8 cellular contexts compared by ENCODE assay signal in genomic region chr4:39975488-39976089, GRCh38. TPM values are rescaled to one million over a fixed set of nuclear protein-coding genes. Genes with fewer than 3 reads are reported as not detected.
DNase-seq lines count a peak whose midpoint lies in the region; ATAC-seq and TF ChIP-seq lines count a peak whose summit lies in the region.

No MANE protein-coding gene starts in this region.

- CTCF ChIA-PET in Calu3 (lab: Charles Lee), result no interaction called here

- no peak overlapping the region for H2AFZ ChIP-seq in neuron (ENCODE audit: low read depth, low read length)

- H3K4me1 Mint-ChIP-seq in Calu3 (ENCODE audit: low read depth, unreplicated experiment), result peaks cover 15% of the 10 kb centered on the region

- H3K36me3 Mint-ChIP-seq in Calu3 (ENCODE audit: insufficient read depth, unreplicated experiment), result peaks cover 29% of the 10 kb centered on the region

- H3K36me3 ChIP-seq in effector memory CD4-positive, alpha-beta T cell (ENCODE audit: control insufficient read depth, insufficient read depth, low read length), result peaks cover 11% of the 10 kb centered on the region
- peaks cover 31% of the 10 kb centered on the region for H3K36me3 ChIP-seq in neuron (ENCODE audit: insufficient read depth, low read length)

- intact Hi-C loops in Calu3 (cut with micrococcal nuclease; ENCODE audit: unreplicated experiment), result loop anchor here (2.0 kb wide), 1 partner anchor 279 kb away; no protein-coding TSS in a partner anchor

- TSS peak; percentile 49 for BruUV-seq in Calu3 (replicated peaks; lab: Mats Ljungman, UMichigan)

- DNase-seq in Calu3 (no peak), MV-4-11 (lab: John Stamatoyannopoulos, UW) (peak; percentile 18), substantia nigra (lab: John Stamatoyannopoulos, UW) (no peak), cerebellar nuclear complex (lab: John Stamatoyannopoulos, UW) (no peak)
- DNase-seq in effector memory CD4-positive, alpha-beta T cell, result no peak
- no peak for DNase-seq in effector CD8-positive, alpha-beta T cell (lab: John Stamatoyannopoulos, UW)

- H3K27ac ChIP-seq in effector memory CD4-positive, alpha-beta T cell (ENCODE audit: insufficient read depth, low read length, poor library complexity, severe bottlenecking), result peak overlapping the region; percentile 90
- no peak overlapping the region for H3K27ac ChIP-seq in substantia nigra (ENCODE audit: low read depth, low read length, poor library complexity, severe bottlenecking)

- peak overlapping the region; percentile 71 for H3K4me3 Mint-ChIP-seq in Calu3 (ENCODE audit: low read depth, unreplicated experiment)

- H3K27ac Mint-ChIP-seq in Calu3 (ENCODE audit: unreplicated experiment), result no peak overlapping the region

- ATAC-seq in HG03469 (IDR thresholded peaks at IDR 0.05; ENCODE audit: unreplicated experiment), result no peak

- no peaks in the 10 kb centered on the region for H3K27me3 ChIP-seq in effector memory CD4-positive, alpha-beta T cell (replicated peaks; ENCODE audit: control insufficient read depth, insufficient read depth, low read length, poor library complexity, severe bottlenecking)
- H3K27me3 ChIP-seq in neuron (ENCODE audit: insufficient read depth, low read length), result no peaks in the 10 kb centered on the region

- H3K27me3 Mint-ChIP-seq in Calu3 (ENCODE audit: unreplicated experiment), result no peaks in the 10 kb centered on the region

- TF ChIP-seq CTCF in Calu3 (IDR thresholded peaks at IDR 0.05; ENCODE audit: unreplicated experiment), result no peak

- peaks cover 12% of the 10 kb centered on the region for H3K4me1 ChIP-seq in effector memory CD4-positive, alpha-beta T cell (ENCODE audit: control insufficient read depth, insufficient read depth, low read length, poor library complexity, severe bottlenecking)
- H3K4me1 ChIP-seq in neuron (ENCODE audit: insufficient read depth, low read length), result peaks cover 15% of the 10 kb centered on the region

- no peaks in the 10 kb centered on the region for H3K9me3 Mint-ChIP-seq in Calu3 (ENCODE audit: low read depth, unreplicated experiment)

- no peaks in the 10 kb centered on the region for H3K9me3 ChIP-seq in effector memory CD4-positive, alpha-beta T cell (ENCODE audit: control insufficient read depth, low read length)
- H3K9me3 ChIP-seq in neuron (ENCODE audit: low read length), result peaks cover 2% of the 10 kb centered on the region

- H3K4me3 ChIP-seq in effector memory CD4-positive, alpha-beta T cell (ENCODE audit: insufficient read depth, low read depth, low read length, poor library complexity, severe bottlenecking), result no peak overlapping the region
- H3K4me3 ChIP-seq in neuron (ENCODE audit: low read length), result peak overlapping the region; percentile 85

RNA-seq across cellular contexts. Expression of gene PDS5A, which starts 2.1 kb away (rescaled TPM):
- 42.6 and 49.1 TPM in 2 replicates for total RNA-seq in Calu3 (2022)
